Comparison of ENCODE assay signal across 8 cellular contexts in the genomic region with DNA sequence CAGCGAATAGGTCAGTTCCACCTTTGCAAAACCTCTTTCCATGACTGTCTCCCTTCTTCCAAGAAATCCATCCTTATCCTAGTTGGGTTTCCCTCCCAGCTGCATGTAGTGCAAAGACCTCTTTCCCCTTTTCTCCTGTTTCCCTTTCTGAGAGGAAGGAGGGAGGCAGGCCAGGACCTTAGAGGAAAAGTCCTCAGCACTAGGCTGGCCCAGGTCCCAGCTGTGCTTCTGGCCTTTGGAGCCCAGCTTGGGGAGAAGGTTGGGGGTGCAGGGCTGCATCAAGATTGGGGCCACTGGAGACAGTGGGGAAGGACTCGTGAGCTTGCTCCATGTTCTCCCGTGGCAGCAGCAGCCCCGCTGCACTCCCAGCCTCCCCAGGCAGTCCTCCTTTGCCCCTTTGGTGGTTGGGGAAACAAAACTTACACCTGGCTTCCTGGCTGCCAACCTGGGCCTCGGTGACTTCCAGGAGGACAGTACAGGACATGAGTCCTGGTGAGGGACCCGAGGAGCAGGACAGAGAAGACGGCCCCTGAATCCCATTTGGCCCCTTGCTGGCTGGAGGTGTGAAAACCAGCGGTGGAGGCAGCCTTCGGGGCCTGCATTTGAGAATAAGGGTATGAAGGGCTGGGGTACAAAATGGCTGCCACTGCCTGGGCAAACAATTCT. TPM values are rescaled to one million over a fixed set of nuclear protein-coding genes. Genes with fewer than 3 reads are reported as not detected.
DNase-seq lines count a peak whose midpoint lies in the region; ATAC-seq and TF ChIP-seq lines count a peak whose summit lies in the region.

No MANE protein-coding gene starts in this region.

- intact Hi-C loops in uterus (cut with DNase I; ENCODE audit: low total_unique reads): no loop called here

- 67% methylated on average over 9 of the region's 9 CpGs for WGBS in mesenchymal stem cell

- no peak for DNase-seq in activated naive CD4-positive, alpha-beta T cell treated with Interleukin-2 at 50 U/mL for 16 hours
- no peak for DNase-seq in central memory CD8-positive, alpha-beta T cell (ENCODE audit: low spot score in 2 of 2)
- DNase-seq in mesenchymal stem cell (no peak), uterus (no peak), NCI-H187 (lab: John Stamatoyannopoulos, UW) (no peak), hepatic stellate cell (ENCODE audit: low spot score) (no peak)
- no peak for DNase-seq in activated CD4-positive, alpha-beta T cell treated with anti-CD3 and anti-CD28 coated beads, Interleukin-2, amount 50 U/mL, for 48 hours

- peak overlapping the region; percentile 82 for H3K9ac ChIP-seq in mesenchymal stem cell (ENCODE audit: low read length)

- H2BK12ac ChIP-seq in mesenchymal stem cell (ENCODE audit: low read length in 2 of 2): peak overlapping the region in 1 of 2 experiments; percentile 48

- H3K14ac ChIP-seq in mesenchymal stem cell (ENCODE audit: low read length in 2 of 2): no peak overlapping the region

- no peaks in the 10 kb centered on the region for H3K27me3 Mint-ChIP-seq in activated naive CD4-positive, alpha-beta T cell treated with anti-CD3 and anti-CD28 coated beads, Interleukin-2, amount 50 U/mL, for 24 hours
- H3K27me3 Mint-ChIP-seq in central memory CD8-positive, alpha-beta T cell: no peaks in the 10 kb centered on the region

- no peak overlapping the region for H3K27ac ChIP-seq in mesenchymal stem cell (ENCODE audit: low read length, poor library complexity, severe bottlenecking)
- peak overlapping the region; percentile 45 to 100 for H3K27ac ChIP-seq in uterus

- no peak overlapping the region for H2BK15ac ChIP-seq in mesenchymal stem cell (ENCODE audit: low read depth, poor library complexity, severe bottlenecking)

- H2AFZ ChIP-seq in mesenchymal stem cell (ENCODE audit: low read depth, low read length): no peak overlapping the region

- no peak overlapping the region for H3K27ac Mint-ChIP-seq in activated naive CD4-positive, alpha-beta T cell treated with anti-CD3 and anti-CD28 coated beads, Interleukin-2, amount 50 U/mL, for 24 hours
- H3K27ac Mint-ChIP-seq in central memory CD8-positive, alpha-beta T cell (ENCODE audit: low read depth): peak overlapping the region; percentile 98

- H3K36me3 ChIP-seq in mesenchymal stem cell (ENCODE audit: control insufficient read depth in 1 of 2, insufficient read depth in 2 of 2, low read depth in 1 of 2, low read length in 2 of 2): peaks cover 9 to 14% of the 10 kb centered on the region in 2 experiments
- no peaks in the 10 kb centered on the region for H3K36me3 ChIP-seq in uterus

- peak overlapping the region; percentile 37 for H2AK5ac ChIP-seq in mesenchymal stem cell (ENCODE audit: low read length, severe bottlenecking)

- peak overlapping the region; percentile 12 to 40 for H3K18ac ChIP-seq in mesenchymal stem cell (ENCODE audit: low read depth in 1 of 2, low read length in 2 of 2)

- peak overlapping the region; percentile 98 for H3K4me3 Mint-ChIP-seq in activated naive CD4-positive, alpha-beta T cell treated with anti-CD3 and anti-CD28 coated beads, Interleukin-2, amount 50 U/mL, for 24 hours
- H3K4me3 Mint-ChIP-seq in central memory CD8-positive, alpha-beta T cell: peak overlapping the region; percentile 94

- no peak for ATAC-seq in central memory CD8-positive, alpha-beta T cell (replicated peaks; ENCODE audit: extremely low read depth, poor library complexity, severe bottlenecking)

- H3K36me3 Mint-ChIP-seq in activated naive CD4-positive, alpha-beta T cell treated with anti-CD3 and anti-CD28 coated beads, Interleukin-2, amount 50 U/mL, for 24 hours: peaks cover 3% of the 10 kb centered on the region
- H3K36me3 Mint-ChIP-seq in central memory CD8-positive, alpha-beta T cell (ENCODE audit: insufficient read depth): peaks cover 18% of the 10 kb centered on the region

- H3K4me1 ChIP-seq in mesenchymal stem cell (ENCODE audit: control insufficient read depth, insufficient read depth, low read depth, low read length) (peaks cover 17% of the 10 kb centered on the region), uterus (peaks cover 0 to 6% of the 10 kb centered on the region in 2 donors)

- H3K27me3 ChIP-seq in mesenchymal stem cell (ENCODE audit: control insufficient read depth in 1 of 2, insufficient read depth in 1 of 2, low read length in 2 of 2): no peaks in the 10 kb centered on the region
- H3K27me3 ChIP-seq in uterus: no peaks in the 10 kb centered on the region

- H3K9me3 ChIP-seq in mesenchymal stem cell (ENCODE audit: control insufficient read depth, low read length): no peaks in the 10 kb centered on the region
- H3K9me3 ChIP-seq in uterus: no peaks in the 10 kb centered on the region

- peak overlapping the region; percentile 82 for H4K8ac ChIP-seq in mesenchymal stem cell (ENCODE audit: low read length)

- H2BK5ac ChIP-seq in mesenchymal stem cell (ENCODE audit: low read depth, low read length, poor library complexity, severe bottlenecking): no peak overlapping the region

- H3K4me2 ChIP-seq in mesenchymal stem cell (ENCODE audit: low read length, poor library complexity, severe bottlenecking): peak overlapping the region; percentile 19

- no peak for TF ChIP-seq POLR2A in uterus (IDR thresholded peaks at IDR 0.05)

- H3K4me3 ChIP-seq in mesenchymal stem cell (ENCODE audit: insufficient read depth in 1 of 2, low read depth in 1 of 2, low read length in 2 of 2) (peak overlapping the region in 1 of 2 experiments; percentile 84), uterus (peak overlapping the region; percentile 2 to 99)

- H3K4ac ChIP-seq in mesenchymal stem cell (ENCODE audit: low read depth in 1 of 2, low read length in 2 of 2): peak overlapping the region; percentile 28 to 45

- H4K91ac ChIP-seq in mesenchymal stem cell (ENCODE audit: low read length): peak overlapping the region; percentile 60

- peaks cover 32% of the 10 kb centered on the region for H3K4me1 Mint-ChIP-seq in activated naive CD4-positive, alpha-beta T cell treated with anti-CD3 and anti-CD28 coated beads, Interleukin-2, amount 50 U/mL, for 24 hours
- H3K4me1 Mint-ChIP-seq in central memory CD8-positive, alpha-beta T cell: peaks cover 45% of the 10 kb centered on the region

- no peak for TF ChIP-seq CTCF in uterus (IDR thresholded peaks at IDR 0.05)

- H2BK120ac ChIP-seq in mesenchymal stem cell (ENCODE audit: low read depth, low read length): no peak overlapping the region

- no peak overlapping the region for H3K23ac ChIP-seq in mesenchymal stem cell (ENCODE audit: low read length in 2 of 2)

- H3K9me3 Mint-ChIP-seq in activated naive CD4-positive, alpha-beta T cell treated with anti-CD3 and anti-CD28 coated beads, Interleukin-2, amount 50 U/mL, for 24 hours: no peaks in the 10 kb centered on the region
- no peaks in the 10 kb centered on the region for H3K9me3 Mint-ChIP-seq in central memory CD8-positive, alpha-beta T cell

- peaks cover 9% of the 10 kb centered on the region for H3K79me1 ChIP-seq in mesenchymal stem cell (replicated peaks; ENCODE audit: low read length, poor library complexity, severe bottlenecking)

RNA-seq across cellular contexts. Expression of a gene that starts 0.5 kb away (rescaled TPM):
- polyA plus RNA-seq in mesenchymal stem cell (2013, experiment 1 of 2): 2.2 TPM
- 2.6 TPM for polyA plus RNA-seq in mesenchymal stem cell (2013, experiment 2 of 2)
- 10 to 100 TPM in 1 of 4 donors, 1 to 10 TPM in 2, not detected in 1; 3.0 to 11.6 (median 7.6) TPM for total RNA-seq in uterus

RNA-seq across cellular contexts. Expression of a gene that starts 13.9 kb away (rescaled TPM):
- 23.8 TPM for polyA plus RNA-seq in mesenchymal stem cell (2013, experiment 1 of 2)
- 23.7 TPM for polyA plus RNA-seq in mesenchymal stem cell (2013, experiment 2 of 2)
- total RNA-seq in uterus: 10 to 100 TPM; 23.8 to 60.6 (median 26.7) TPM

RNA-seq across cellular contexts. Expression of a gene that starts 26.7 kb away (rescaled TPM):
- 3.8 TPM for polyA plus RNA-seq in mesenchymal stem cell (2013, experiment 1 of 2)
- polyA plus RNA-seq in mesenchymal stem cell (2013, experiment 2 of 2): 4.1 TPM
- 10 to 100 TPM in 3 of 4 donors, 1 to 10 TPM in 1; 7.8 to 37.7 (median 26.1) TPM for total RNA-seq in uterus

RNA-seq across cellular contexts. Expression of a gene that starts 29.8 kb away (rescaled TPM):
- polyA plus RNA-seq in mesenchymal stem cell (2013, experiment 1 of 2): 63.5 TPM
- 58.4 TPM for polyA plus RNA-seq in mesenchymal stem cell (2013, experiment 2 of 2)
- total RNA-seq in uterus: 10 to 100 TPM in 2 of 4 donors, 1 to 10 TPM in 2; 1.5 to 90.8 (median 8.9) TPM

RNA-seq across cellular contexts. Expression of a gene that starts 59.5 kb away (rescaled TPM):
- polyA plus RNA-seq in mesenchymal stem cell (2013, experiment 1 of 2): 0.97 TPM
- polyA plus RNA-seq in mesenchymal stem cell (2013, experiment 2 of 2): 0.99 TPM
- total RNA-seq in uterus: 10 to 100 TPM in 1 of 4 donors, 1 to 10 TPM in 3; 2.6 to 12.3 (median 3.6) TPM
